17 cellular contexts compared by ENCODE assay signal in genomic region chr6:168908166-168908565, GRCh38.
A peak's percentile ranks its signal among the peaks of the same experiment; 100 is the strongest.
DNase-seq lines count a peak whose midpoint lies in the region; ATAC-seq and TF ChIP-seq lines count a peak whose summit lies in the region.
"Had no signal": no experiment of that assay in that cellular context is flagged by ENCODE, and none has a peak within 500 bp of the region (broad histone marks: within the 10 kb centered on the region; RNA-seq: fewer than 3 reads in every experiment).

No MANE protein-coding gene starts in this region.

- no peaks in the 10 kb centered on the region for H3K36me3 ChIP-seq in brain microvascular endothelial cell (replicated peaks)
- no peaks in the 10 kb centered on the region for H3K36me3 ChIP-seq in gastroesophageal sphincter
- H3K36me3 ChIP-seq in MM.1S (replicated peaks; ENCODE audit: insufficient read depth, low read length): no peaks in the 10 kb centered on the region
- H3K36me3 ChIP-seq: colonic mucosa had no signal

- H3K9me2 ChIP-seq in MM.1S (replicated peaks; ENCODE audit: insufficient read depth, low read length): no peaks in the 10 kb centered on the region

- no peaks in the 10 kb centered on the region for H3K4me1 ChIP-seq in gastroesophageal sphincter
- H3K4me1 ChIP-seq in MM.1S (ENCODE audit: low read length): no peaks in the 10 kb centered on the region
- H3K4me1 ChIP-seq: colonic mucosa had no signal

- peaks cover 0 to 10% (median 0%) of the 10 kb centered on the region in 3 donors for H3K9me3 ChIP-seq in gastroesophageal sphincter
- no peaks in the 10 kb centered on the region for H3K9me3 ChIP-seq in MM.1S (replicated peaks; ENCODE audit: insufficient read depth, low read length)
- H3K9me3 ChIP-seq: colonic mucosa had no signal

- no peak overlapping the region for H2AFZ ChIP-seq in MM.1S (ENCODE audit: low read length)

- DNase-seq in AG08395 (ENCODE audit: low spot score): peak; percentile 47
- DNase-seq in HS-5 (ENCODE audit: low read depth): peak; percentile 4
- DNase-seq in brain microvascular endothelial cell: peak; percentile 78
- DNase-seq in iris pigment epithelial cell (ENCODE audit: low read depth): peak; percentile 80
- no peak for DNase-seq in MM.1S
- DNase-seq in NCI-H1694 treated with DMSO at 0.1 percent for 48 hours (lab: John Stamatoyannopoulos, UW): no peak
- no peak for DNase-seq in DMS153 (lab: John Stamatoyannopoulos, UW)
- DNase-seq: activated CD4-positive, alpha-beta memory T cell treated with anti-CD3 and anti-CD28 coated beads for 36 hours; activated T-cell treated with anti-CD3 and anti-CD28 coated beads, Interleukin-2, amount 50 U/mL, for 72 hours; colonic mucosa; GDM1; KG1; NCI-H1436; NCI-H446; stimulated activated naive CD4-positive, alpha-beta T cell treated with Interleukin-2 at 50 U/mL for 16 hours had no signal

- no peak overlapping the region for H3K9ac ChIP-seq in MM.1S (ENCODE audit: low read length)

- no peak for TF ChIP-seq POLR2A in gastroesophageal sphincter (IDR thresholded peaks at IDR 0.05)

- TF ChIP-seq CTCF in brain microvascular endothelial cell (IDR thresholded peaks at IDR 0.05; ENCODE audit: low read depth, low read length, missing control alignments): no peak
- no peak for TF ChIP-seq CTCF in gastroesophageal sphincter (IDR thresholded peaks at IDR 0.05)
- no peak for TF ChIP-seq CTCF in MM.1S (IDR thresholded peaks at IDR 0.05; ENCODE audit: low read length)

- in situ Hi-C loops in brain microvascular endothelial cell (cut with HindIII; ENCODE audit: low pct_ligation_motif_present, low sequenced_read_pairs): no loop called here

- H3K79me2 ChIP-seq in MM.1S (ENCODE audit: low read length): no peaks in the 10 kb centered on the region

- ATAC-seq in gastroesophageal sphincter: no peak
- ATAC-seq: HCT116 had no signal

- H3K27me3 ChIP-seq in brain microvascular endothelial cell (replicated peaks): no peaks in the 10 kb centered on the region
- H3K27me3 ChIP-seq in gastroesophageal sphincter: no peaks in the 10 kb centered on the region
- no peaks in the 10 kb centered on the region for H3K27me3 ChIP-seq in MM.1S (replicated peaks; ENCODE audit: insufficient read depth, low read length)
- H3K27me3 ChIP-seq: colonic mucosa had no signal

- WGBS in gastroesophageal sphincter (ENCODE audit: low coverage in 1 of 2), 2 donors: 52 to 81% methylated on average over 5 of the region's 5 CpGs

- no peak overlapping the region for H3K4me2 ChIP-seq in MM.1S (ENCODE audit: low read depth, low read length)

- H3K4me3 ChIP-seq in brain microvascular endothelial cell (ENCODE audit: low read depth, low read length) (no peak overlapping the region), gastroesophageal sphincter (no peak overlapping the region), MM.1S (ENCODE audit: low read length) (no peak overlapping the region)
- H3K4me3 ChIP-seq: colonic mucosa had no signal

- H3K27ac ChIP-seq in brain microvascular endothelial cell: peak overlapping the region; percentile 44
- H3K27ac ChIP-seq in gastroesophageal sphincter: no peak overlapping the region
- no peak overlapping the region for H3K27ac ChIP-seq in MM.1S (ENCODE audit: low read length)
- H3K27ac ChIP-seq: colonic mucosa had no signal

- TF ChIP-seq EP300 in gastroesophageal sphincter (IDR thresholded peaks at IDR 0.05): no peak

- no peaks in the 10 kb centered on the region for H4K20me1 ChIP-seq in MM.1S (ENCODE audit: insufficient read depth, low read length)

- no peaks in the 10 kb centered on the region for H3F3A ChIP-seq in MM.1S (ENCODE audit: insufficient read depth, low read length)

Comparison
In these comparisons a context has a peak if more than half of its experiments do, and no peak if none do; other contexts are left out.
1. DNase-seq: peak in AG08395 (single experiment), HS-5 (single experiment), brain microvascular endothelial cell (single experiment) and iris pigment epithelial cell (single experiment); none in MM.1S (single experiment), NCI-H1694 treated with DMSO at 0.1 percent for 48 hours (single experiment) and DMS153 (single experiment).